8 cellular contexts compared by ENCODE assay signal in the genomic region with DNA sequence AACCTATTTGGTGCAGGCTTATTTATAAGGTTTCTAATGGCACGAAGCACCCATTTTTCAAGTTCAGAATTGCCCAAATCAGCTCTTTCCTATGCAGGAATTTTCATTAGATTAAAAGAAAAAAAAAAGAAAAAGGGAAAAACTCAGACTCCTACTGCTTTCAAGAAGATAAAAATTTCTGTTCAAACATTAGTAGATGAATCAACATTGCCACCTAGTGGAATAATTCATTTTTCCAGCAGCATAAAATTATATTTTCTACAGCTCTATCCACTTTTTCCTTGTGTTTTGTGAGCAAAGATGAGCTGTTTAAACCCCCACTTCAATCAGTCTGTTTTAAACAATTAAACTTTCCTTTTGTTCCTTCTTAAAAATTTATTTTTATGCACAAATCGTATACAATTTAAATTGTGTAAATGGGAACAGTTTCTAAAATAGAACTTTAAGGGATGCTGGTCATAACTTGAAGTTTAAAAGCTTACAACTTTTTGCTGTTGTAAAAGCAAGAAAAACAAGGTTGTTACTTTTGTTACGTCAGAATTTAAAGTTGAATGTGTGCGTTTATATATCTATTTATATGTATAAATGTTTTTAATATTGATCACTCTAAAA.
A peak's percentile ranks its signal among the peaks of the same experiment; 100 is the strongest.
DNase-seq lines count a peak whose midpoint lies in the region; ATAC-seq and TF ChIP-seq lines count a peak whose summit lies in the region.

No MANE protein-coding gene starts in this region.

- no peak overlapping the region for H3K27ac Mint-ChIP-seq in type B pancreatic cell

- H3K9me3 Mint-ChIP-seq in type B pancreatic cell = no peaks in the 10 kb centered on the region

- no peaks in the 10 kb centered on the region for H3K9me3 ChIP-seq in RWPE2 (ENCODE audit: severe bottlenecking)

- peak; percentile 85 for TF ChIP-seq CTCF in RWPE2 (IDR thresholded peaks at IDR 0.05; ENCODE audit: poor library complexity, severe bottlenecking)
- TF ChIP-seq CTCF in type B pancreatic cell (conservative IDR thresholded peaks at IDR 0.05) = peak; percentile 84

- H3K36me3 ChIP-seq in RWPE2 (ENCODE audit: low read depth) = no peaks in the 10 kb centered on the region

- H3K27me3 Mint-ChIP-seq in type B pancreatic cell = peaks cover 3% of the 10 kb centered on the region

- no peak overlapping the region for H3K4me3 ChIP-seq in RWPE2 (ENCODE audit: severe bottlenecking)

- no peaks in the 10 kb centered on the region for H3K4me1 ChIP-seq in RWPE2 (ENCODE audit: insufficient read depth, poor library complexity, severe bottlenecking)

- ATAC-seq in HG03354 (IDR thresholded peaks at IDR 0.05; ENCODE audit: poor library complexity, severe bottlenecking, unreplicated experiment) (peak; percentile 41), RWPE2 (ENCODE audit: low read depth) (no peak), GM21390 (IDR thresholded peaks at IDR 0.05; ENCODE audit: unreplicated experiment) (no peak)
- ATAC-seq in activated CD4-positive, CD25-positive, alpha-beta regulatory T cell treated with anti-CD3 and anti-CD28 coated beads, Interleukin-2, amount 50 U/mL, for 24 hours = no peak

- peaks cover 3% of the 10 kb centered on the region for H3K36me3 Mint-ChIP-seq in type B pancreatic cell

- H3K4me3 Mint-ChIP-seq in type B pancreatic cell = peak overlapping the region; percentile 42

- peaks cover 12% of the 10 kb centered on the region for H3K4me1 Mint-ChIP-seq in type B pancreatic cell (ENCODE audit: unreplicated experiment)

- H3K27ac ChIP-seq in RWPE2 (ENCODE audit: poor library complexity, severe bottlenecking) = no peak overlapping the region

- DNase-seq in COR-L47 (lab: John Stamatoyannopoulos, UW) = peak; percentile 42
- DNase-seq in RWPE2 (ENCODE audit: low spot score) = no peak
- peak; percentile 69 for DNase-seq in globus pallidus (ENCODE audit: low spot score)
- no peak for DNase-seq in type B pancreatic cell (ENCODE audit: extremely low spot score, unreplicated experiment)
- no peak for DNase-seq in HPDE6-E6E7 (ENCODE audit: extremely low spot score)

- H3K27me3 ChIP-seq in RWPE2 (ENCODE audit: insufficient read depth, poor library complexity, severe bottlenecking) = peaks cover 3% of the 10 kb centered on the region

Comparison
In these comparisons a context has a peak if more than half of its experiments do, and no peak if none do; other contexts are left out.
1. DNase-seq: peak in COR-L47 (single experiment) and globus pallidus (single experiment); none in RWPE2 (single experiment), type B pancreatic cell (single experiment) and HPDE6-E6E7 (single experiment).